In genomic region chr4:186954956-186955355, GRCh38 we compare ENCODE assay signal across 19 cellular contexts.
"Had no signal": no experiment of that assay in that cellular context is flagged by ENCODE, and none has a peak within 500 bp of the region (broad histone marks: within the 10 kb centered on the region; RNA-seq: fewer than 3 reads in every experiment).

No MANE protein-coding gene starts in this region.

- DNase-seq: dermis blood vessel endothelial cell; effector CD4-positive, alpha-beta T cell; effector memory CD4-positive, alpha-beta T cell; foreskin melanocyte; gastrocnemius medialis; glutamatergic neuron; head of caudate nucleus; heart right ventricle; hippocampal formation; left cardiac atrium; left lung; left ventricle myocardium superior; lower lobe of right lung; mesenchymal stem cell; mucosa of descending colon; naive B cell had no signal

- H3K9me3 ChIP-seq: esophagus muscularis mucosa, gastrocnemius medialis, lower lobe of right lung, mucosa of descending colon had no signal

- H3K4me3 ChIP-seq: coronary artery, dorsolateral prefrontal cortex, esophagus muscularis mucosa, gastrocnemius medialis, heart right ventricle, left lung, lower lobe of right lung, mucosa of descending colon had no signal

- ATAC-seq: gastrocnemius medialis, mucosa of descending colon had no signal

- H3K27me3 ChIP-seq: esophagus muscularis mucosa, gastrocnemius medialis, heart right ventricle, left lung had no signal

- H3K27ac ChIP-seq: coronary artery, dorsolateral prefrontal cortex, esophagus muscularis mucosa, left lung, lower lobe of right lung had no signal

- H3K36me3 ChIP-seq: esophagus muscularis mucosa, gastrocnemius medialis, heart right ventricle, left lung, lower lobe of right lung had no signal

- H3K4me1 ChIP-seq: esophagus muscularis mucosa, gastrocnemius medialis, lower lobe of right lung had no signal
